ENCODE assay signal across 9 cellular contexts in genomic region chr2:26846881-26847662, GRCh38. TPM values are rescaled to one million over a fixed set of nuclear protein-coding genes. Genes with fewer than 3 reads are reported as not detected.
A peak's percentile ranks its signal among the peaks of the same experiment; 100 is the strongest.
DNase-seq lines count a peak whose midpoint lies in the region; ATAC-seq and TF ChIP-seq lines count a peak whose summit lies in the region.
"Had no signal": no experiment of that assay in that cellular context is flagged by ENCODE, and none has a peak within 500 bp of the region (broad histone marks: within the 10 kb centered on the region; RNA-seq: fewer than 3 reads in every experiment).

No MANE protein-coding gene starts in this region.

- TF ChIP-seq CTCF in hepatocyte (IDR thresholded peaks at IDR 0.05; ENCODE audit: poor library complexity): no peak

- no peaks in the 10 kb centered on the region for H3K36me3 Mint-ChIP-seq in activated CD4-positive, alpha-beta T cell treated with anti-CD3 and anti-CD28 coated beads for 36 hours (ENCODE audit: low read depth)
- H3K36me3 Mint-ChIP-seq in stimulated activated naive B cell treated with anti-CD40 and anti-IgM and Interleukin-4, amounts not matched to agents 10 μg/mL and 1 μg/mL and 100 μg/mL, for 72 hours: no peaks in the 10 kb centered on the region
- H3K36me3 Mint-ChIP-seq: CD4-positive, CD25-positive, alpha-beta regulatory T cell had no signal

- no peaks in the 10 kb centered on the region for H3K36me3 ChIP-seq in hepatocyte (replicated peaks; ENCODE audit: insufficient read depth, low read depth)

- H3K27ac ChIP-seq in hepatocyte: no peak overlapping the region

- peaks cover 46% of the 10 kb centered on the region for H3K27me3 Mint-ChIP-seq in activated CD4-positive, alpha-beta T cell treated with anti-CD3 and anti-CD28 coated beads for 36 hours
- peaks cover 38 to 74% of the 10 kb centered on the region in 2 donors for H3K27me3 Mint-ChIP-seq in stimulated activated naive B cell treated with anti-CD40 and anti-IgM and Interleukin-4, amounts not matched to agents 10 μg/mL and 1 μg/mL and 100 μg/mL, for 72 hours

- no peak for ATAC-seq in activated CD4-positive, alpha-beta T cell treated with anti-CD3 and anti-CD28 coated beads for 36 hours
- peak in 1 of 2 donors; percentile 7 for ATAC-seq in stimulated activated naive B cell treated with anti-CD40 and anti-IgM and Interleukin-4, amounts not matched to agents 10 μg/mL and 1 μg/mL and 100 μg/mL, for 72 hours (replicated peaks)

- peak overlapping the region; percentile 8 for H3K4me3 ChIP-seq in hepatocyte

- intact Hi-C loops in activated CD4-positive, alpha-beta T cell treated with anti-CD3 and anti-CD28 coated beads for 36 hours (cut with DNase I, micrococcal nuclease): loop anchor here (1.0 to 10.0 kb wide), 5 partner anchors 75 to 458 kb away; partner anchors contain the start of genes SLC30A3 (in 1 of the 2) and UCN (in 1 of the 2)

- peaks cover 22% of the 10 kb centered on the region for H3K4me1 ChIP-seq in hepatocyte (ENCODE audit: insufficient read depth)

- H3K9me3 Mint-ChIP-seq in activated CD4-positive, alpha-beta T cell treated with anti-CD3 and anti-CD28 coated beads for 36 hours (ENCODE audit: low read depth): no peaks in the 10 kb centered on the region
- H3K9me3 Mint-ChIP-seq in stimulated activated naive B cell treated with anti-CD40 and anti-IgM and Interleukin-4, amounts not matched to agents 10 μg/mL and 1 μg/mL and 100 μg/mL, for 72 hours: no peaks in the 10 kb centered on the region
- H3K9me3 Mint-ChIP-seq: CD4-positive, CD25-positive, alpha-beta regulatory T cell had no signal

- no peaks in the 10 kb centered on the region for H3K79me2 ChIP-seq in hepatocyte

- peak; percentile 18 for DNase-seq in activated CD4-positive, alpha-beta T cell treated with anti-CD3 and anti-CD28 coated beads for 36 hours
- no peak for DNase-seq in activated CD4-positive, alpha-beta T cell treated with anti-CD3 and anti-CD28 coated beads, Interleukin-2, amount 50 U/mL, for 4 hours
- DNase-seq in SK-N-DZ (ENCODE audit: low spot score) (peak; percentile 60), hepatocyte (ENCODE audit: low spot score) (peak; percentile 8), HEK293T (ENCODE audit: extremely low spot score) (no peak), kidney tubule cell (ENCODE audit: low spot score) (no peak), SW480 (ENCODE audit: low spot score) (no peak)
- DNase-seq in stimulated activated naive B cell treated with anti-CD40 and anti-IgM and Interleukin-4, amounts not matched to agents 10 μg/mL and 1 μg/mL and 100 μg/mL, for 72 hours: no peak

- no peak overlapping the region for H2AFZ ChIP-seq in hepatocyte

- H3K4me1 Mint-ChIP-seq in activated CD4-positive, alpha-beta T cell treated with anti-CD3 and anti-CD28 coated beads for 36 hours: peaks cover 11% of the 10 kb centered on the region
- H3K4me1 Mint-ChIP-seq in stimulated activated naive B cell treated with anti-CD40 and anti-IgM and Interleukin-4, amounts not matched to agents 10 μg/mL and 1 μg/mL and 100 μg/mL, for 72 hours: peaks cover 6 to 22% of the 10 kb centered on the region in 2 donors

- peak overlapping the region; percentile 89 for H3K4me2 ChIP-seq in hepatocyte

- no peaks in the 10 kb centered on the region for H4K20me1 ChIP-seq in hepatocyte (ENCODE audit: insufficient read depth, poor library complexity, severe bottlenecking)

- H3K4me3 Mint-ChIP-seq in activated CD4-positive, alpha-beta T cell treated with anti-CD3 and anti-CD28 coated beads for 36 hours: peak overlapping the region; percentile 36
- H3K4me3 Mint-ChIP-seq in stimulated activated naive B cell treated with anti-CD40 and anti-IgM and Interleukin-4, amounts not matched to agents 10 μg/mL and 1 μg/mL and 100 μg/mL, for 72 hours: peak overlapping the region; percentile 69 to 71

- H3K27me3 ChIP-seq in hepatocyte: peaks cover 70% of the 10 kb centered on the region

- H3K9me2 ChIP-seq in hepatocyte (replicated peaks; ENCODE audit: insufficient read depth): no peaks in the 10 kb centered on the region

- CTCF ChIA-PET in activated CD4-positive, alpha-beta T cell treated with anti-CD3 and anti-CD28 coated beads for 36 hours (lab: Charles Lee): interaction anchor here (0.6 to 5.7 kb wide), 36 partner anchors 8 to 456 kb away, joined by 3 to 108 read pairs (median 7); partner anchors contain the start of gene CENPA
- CTCF ChIA-PET in HEK293T (lab: Yijun Ruan, JAX): interaction anchor here (0.9 to 3.8 kb wide), 15 partner anchors 15 to 170 kb away, joined by 3 to 49 read pairs (median 4); no protein-coding TSS in a partner anchor

- no peak overlapping the region for H3K27ac Mint-ChIP-seq in activated CD4-positive, alpha-beta T cell treated with anti-CD3 and anti-CD28 coated beads for 36 hours
- H3K27ac Mint-ChIP-seq in stimulated activated naive B cell treated with anti-CD40 and anti-IgM and Interleukin-4, amounts not matched to agents 10 μg/mL and 1 μg/mL and 100 μg/mL, for 72 hours: no peak overlapping the region
- H3K27ac Mint-ChIP-seq: CD4-positive, CD25-positive, alpha-beta regulatory T cell had no signal

- 10% methylated on average over 42 of the region's 44 CpGs for whole genome bisulfite sequencing in hepatocyte (ENCODE audit: low lambda C conversion rate, missing lambda C conversion rate)

- POLR2A ChIA-PET in activated CD4-positive, alpha-beta T cell treated with anti-CD3 and anti-CD28 coated beads for 36 hours (lab: Charles Lee): no interaction called here
- POLR2A ChIA-PET in HEK293T (lab: Yijun Ruan, JAX): interaction anchor here (0.7 to 2.7 kb wide), 7 partner anchors 8 to 224 kb away, joined by 3 to 13 read pairs (median 3); partner anchors contain the start of gene OST4

- H3K9me3 ChIP-seq in hepatocyte (ENCODE audit: low read depth): no peaks in the 10 kb centered on the region

TF ChIP-seq in HEK293T, 16 proteins besides CTCF, POLR2A, EP300 and RAD21:
- no peak for TF ChIP-seq ZNF384 (IDR thresholded peaks at IDR 0.05)

RNA-seq across cellular contexts. Expression of gene DPYSL5, which starts 0.9 kb away (rescaled TPM):
- under 1 TPM; 0.07 to 0.09 TPM for total RNA-seq in activated CD4-positive, alpha-beta T cell treated with anti-CD3 and anti-CD28 coated beads for 36 hours
- polyA plus RNA-seq in SK-N-DZ (2014; cell fraction: cytosol; rRNA removed): 69.5 and 70.8 TPM in 2 replicates
- polyA plus RNA-seq in SK-N-DZ (2014; cell fraction: nucleus; rRNA removed): 22.0 and 26.5 TPM in 2 replicates
- 0.48 and 0.63 TPM in 2 replicates for total RNA-seq in hepatocyte
- polyA plus RNA-seq in hepatocyte: 0.21 and 0.99 TPM in 2 replicates
- total RNA-seq: CD4-positive, CD25-positive, alpha-beta regulatory T cell had no signal
- polyA plus RNA-seq: CD4-positive, CD25-positive, alpha-beta regulatory T cell had no signal

Comparison
In these comparisons a context has a peak if more than half of its experiments do, and no peak if none do; other contexts are left out.
1. DNase-seq: peak in activated CD4-positive, alpha-beta T cell treated with anti-CD3 and anti-CD28 coated beads for 36 hours (single experiment), SK-N-DZ (single experiment) and hepatocyte (single experiment); none in activated CD4-positive, alpha-beta T cell treated with anti-CD3 and anti-CD28 coated beads, Interleukin-2, amount 50 U/mL, for 4 hours (0 of 2), stimulated activated naive B cell treated with anti-CD40 and anti-IgM and Interleukin-4, amounts not matched to agents 10 μg/mL and 1 μg/mL and 100 μg/mL, for 72 hours (single experiment), HEK293T (single experiment), kidney tubule cell (single experiment) and SW480 (single experiment).